In genomic region chr13:91349992-91350911, GRCh38 we compare ENCODE assay signal across 9 cellular contexts. TPM values are rescaled to one million over a fixed set of nuclear protein-coding genes. Genes with fewer than 3 reads are reported as not detected.
DNase-seq lines count a peak whose midpoint lies in the region; ATAC-seq and TF ChIP-seq lines count a peak whose summit lies in the region.
"Had no signal": no experiment of that assay in that cellular context is flagged by ENCODE, and none has a peak within 500 bp of the region (broad histone marks: within the 10 kb centered on the region; RNA-seq: fewer than 3 reads in every experiment).

No MANE protein-coding gene starts in this region.

- H3K4me1 Mint-ChIP-seq in activated CD4-positive, alpha-beta T cell treated with anti-CD3 and anti-CD28 coated beads, Interleukin-2, amount 10 ng/mL, durations not matched to agents 7 days and 5 days = peaks cover 58% of the 10 kb centered on the region

- in situ Hi-C loops in Panc1 (cut with HindIII; ENCODE audit: low pct_unique_long_range_greater_than_20kb, low sequenced_read_pairs) = no loop called here

- peaks cover 55% of the 10 kb centered on the region for H3K36me3 Mint-ChIP-seq in activated CD4-positive, alpha-beta T cell treated with anti-CD3 and anti-CD28 coated beads, Interleukin-2, amount 10 ng/mL, durations not matched to agents 7 days and 5 days (ENCODE audit: low read depth)

- no peak overlapping the region for H3K27ac Mint-ChIP-seq in activated CD4-positive, alpha-beta T cell treated with anti-CD3 and anti-CD28 coated beads, Interleukin-2, amount 10 ng/mL, durations not matched to agents 7 days and 5 days

- TF ChIP-seq CTCF in Panc1 (IDR thresholded peaks at IDR 0.05) (no peak), Peyer's patch (IDR thresholded peaks at IDR 0.05) (no peak)

- no peaks in the 10 kb centered on the region for H3K9me3 ChIP-seq in Panc1 (ENCODE audit: control insufficient read depth, insufficient read depth, low read depth, low read length)
- H3K9me3 ChIP-seq in skeletal muscle satellite cell (replicated peaks; ENCODE audit: low read length) = no peaks in the 10 kb centered on the region
- no peaks in the 10 kb centered on the region for H3K9me3 ChIP-seq in Peyer's patch
- H3K9me3 ChIP-seq: heart left ventricle had no signal

- no TSS peak for BruUV-seq in Panc1 (replicated peaks; lab: Mats Ljungman, UMichigan)

- H3K4me3 Mint-ChIP-seq in activated CD4-positive, alpha-beta T cell treated with anti-CD3 and anti-CD28 coated beads, Interleukin-2, amount 10 ng/mL, durations not matched to agents 7 days and 5 days = peak overlapping the region; percentile 97

- CTCF ChIA-PET in activated CD4-positive, alpha-beta T cell treated with anti-CD3 and anti-CD28 coated beads, Interleukin-2, amount 10 ng/mL, durations not matched to agents 7 days and 5 days (lab: Charles Lee) = interaction anchor here (1.0 to 1.6 kb wide), 2 partner anchors 13 to 22 kb away, joined by 3 read pairs; no protein-coding TSS in a partner anchor
- CTCF ChIA-PET in Panc1 (lab: Charles Lee) = no interaction called here

- H3K9me3 Mint-ChIP-seq in activated CD4-positive, alpha-beta T cell treated with anti-CD3 and anti-CD28 coated beads, Interleukin-2, amount 10 ng/mL, durations not matched to agents 7 days and 5 days = no peaks in the 10 kb centered on the region

- peak overlapping the region; percentile 98 for H3K9ac ChIP-seq in skeletal muscle satellite cell (ENCODE audit: low read depth, low read length)

- H3K36me3 ChIP-seq in Panc1 (ENCODE audit: control insufficient read depth, insufficient read depth, low read length) = peaks cover 52% of the 10 kb centered on the region
- peaks cover 48% of the 10 kb centered on the region for H3K36me3 ChIP-seq in skeletal muscle satellite cell (ENCODE audit: insufficient read depth, low read length)
- H3K36me3 ChIP-seq in Peyer's patch = peaks cover 0 to 4% (median 0%) of the 10 kb centered on the region in 3 donors

- H3K4me1 ChIP-seq in Panc1 (ENCODE audit: control insufficient read depth, insufficient read depth, low read length) (peaks cover 9% of the 10 kb centered on the region), skeletal muscle satellite cell (ENCODE audit: control insufficient read depth, insufficient read depth, low read length) (peaks cover 22% of the 10 kb centered on the region), Peyer's patch (peaks cover 0 to 17% (median 4%) of the 10 kb centered on the region in 4 donors)

- peak overlapping the region; percentile 86 for H3K4me2 ChIP-seq in skeletal muscle satellite cell (ENCODE audit: low read length)

- H3K27me3 Mint-ChIP-seq in activated CD4-positive, alpha-beta T cell treated with anti-CD3 and anti-CD28 coated beads, Interleukin-2, amount 10 ng/mL, durations not matched to agents 7 days and 5 days = no peaks in the 10 kb centered on the region

- H3K4me3 ChIP-seq in Panc1 (ENCODE audit: low read depth in 2 of 2, low read length in 2 of 2) (peak overlapping the region; percentile 67 to 74), skeletal muscle satellite cell (ENCODE audit: low read length) (peak overlapping the region; percentile 87), Peyer's patch (peak overlapping the region in 1 of 4 donors; percentile 92)

- intact Hi-C loops in Panc1 (cut with micrococcal nuclease; ENCODE audit: unreplicated experiment) = loop anchor here (5.0 kb wide), 1 partner anchor 218 kb away; no protein-coding TSS in a partner anchor

- POLR2A ChIA-PET in activated CD4-positive, alpha-beta T cell treated with anti-CD3 and anti-CD28 coated beads, Interleukin-2, amount 10 ng/mL, durations not matched to agents 7 days and 5 days (lab: Charles Lee) = no interaction called here
- POLR2A ChIA-PET in Panc1 (lab: Charles Lee) = no interaction called here

- ATAC-seq in Panc1 = no peak
- ATAC-seq: heart left ventricle had no signal

- H3K27me3 ChIP-seq in Panc1 (ENCODE audit: control insufficient read depth, insufficient read depth, low read length) (peaks cover 7% of the 10 kb centered on the region; the same call in 1 of the 2 replicates), skeletal muscle satellite cell (ENCODE audit: control insufficient read depth, insufficient read depth, low read length) (peaks cover 19% of the 10 kb centered on the region), Peyer's patch (no peaks in the 10 kb centered on the region)
- H3K27me3 ChIP-seq: heart left ventricle had no signal

- TF ChIP-seq POLR2A in erythroblast (IDR thresholded peaks at IDR 0.05; ENCODE audit: low read length) (no peak), Peyer's patch (IDR thresholded peaks at IDR 0.05) (no peak)

- H3K27ac ChIP-seq in Panc1 (ENCODE audit: low read length) (peak overlapping the region; percentile 90; the same call in 1 of the 2 replicates), Peyer's patch (no peak overlapping the region)

- no peak for DNase-seq in activated CD4-positive, alpha-beta T cell treated with anti-CD3 and anti-CD28 coated beads, Interleukin-2, amount 10 ng/mL, durations not matched to agents 7 days and 5 days
- DNase-seq in activated CD4-positive, alpha-beta T cell treated with anti-CD3 and anti-CD28 coated beads, Interleukin-2, amount 50 U/mL, for 1 hour = no peak
- DNase-seq in Panc1 (ENCODE audit: low read depth, low spot score) (no peak), erythroblast (lab: John Stamatoyannopoulos, UW) (peak; percentile 12 to 28), NOMO-1 (lab: John Stamatoyannopoulos, UW; ENCODE audit: unreplicated experiment in 2 of 2) (no peak), Peyer's patch (no peak), GM19238 (ENCODE audit: insufficient read length, low spot score) (no peak)
- DNase-seq: heart left ventricle had no signal

RNA-seq across cellular contexts. Expression of gene MIR17HG, which starts 2.8 kb away (rescaled TPM):
- 1 to 10 TPM; 8.1 to 8.7 TPM for total RNA-seq in activated CD4-positive, alpha-beta T cell treated with anti-CD3 and anti-CD28 coated beads, Interleukin-2, amount 10 ng/mL, durations not matched to agents 7 days and 5 days
- 3.1 TPM for total RNA-seq in Panc1 (2021; ENCODE audit: unreplicated experiment)
- polyA plus RNA-seq in Panc1 (2012; ENCODE audit: insufficient read length) = 0.34 TPM
- 12.5 and 17.2 TPM in 2 replicates for total RNA-seq in skeletal muscle satellite cell (2012; rRNA removed)
- total RNA-seq in Peyer's patch = 10 to 100 TPM in 1 of 4 donors, 1 to 10 TPM in 2, under 1 TPM in 1; 0.88 to 10.4 (median 4.5) TPM

RNA-seq across cellular contexts. Expression of gene GPC5, which starts 48.2 kb away (rescaled TPM):
- under 1 TPM in 1 of 2 experiments, not detected in 1; 0.06 TPM for total RNA-seq in activated CD4-positive, alpha-beta T cell treated with anti-CD3 and anti-CD28 coated beads, Interleukin-2, amount 10 ng/mL, durations not matched to agents 7 days and 5 days
- total RNA-seq in Panc1 (2021; ENCODE audit: unreplicated experiment) (0.26 TPM), Peyer's patch (1 to 10 TPM in 1 of 4 donors, not detected in 3; 4.1 TPM)
- polyA plus RNA-seq in Panc1 (2012; ENCODE audit: insufficient read length) = not detected
- 0.22 TPM in 1 of 2 replicates, not detected in the other for total RNA-seq in skeletal muscle satellite cell (2012; rRNA removed)

Comparison
In these comparisons a context has a peak if more than half of its experiments do, and no peak if none do; other contexts are left out.
1. DNase-seq: peak in erythroblast (2 of 2); none in activated CD4-positive, alpha-beta T cell treated with anti-CD3 and anti-CD28 coated beads, Interleukin-2, amount 10 ng/mL, durations not matched to agents 7 days and 5 days (single experiment), activated CD4-positive, alpha-beta T cell treated with anti-CD3 and anti-CD28 coated beads, Interleukin-2, amount 50 U/mL, for 1 hour (single experiment), Panc1 (single experiment), NOMO-1 (0 of 2), Peyer's patch (0 of 3) and GM19238 (single experiment).